In the genomic region with DNA sequence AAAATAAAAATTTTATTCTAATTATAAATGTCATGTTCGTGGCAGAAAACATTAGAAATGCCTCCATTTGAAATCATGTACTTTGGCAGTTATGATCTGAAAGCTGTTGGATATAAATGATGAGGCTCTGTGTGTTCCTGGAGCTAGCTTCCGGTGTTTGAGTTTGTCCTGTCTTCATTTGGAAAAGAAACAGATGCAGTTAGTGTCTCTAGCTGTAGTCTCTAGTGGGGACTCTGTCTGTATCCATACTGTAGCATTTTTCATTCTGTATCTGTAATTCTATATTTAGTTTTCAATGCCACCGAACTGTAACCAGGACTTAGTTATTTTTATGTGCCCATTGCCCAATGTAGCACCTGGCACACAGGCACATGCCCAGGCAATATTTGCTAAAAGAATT, we compare ENCODE assay signal across 25 cellular contexts.
"Had no signal": no experiment of that assay in that cellular context is flagged by ENCODE, and none has a peak within 500 bp of the region (broad histone marks: within the 10 kb centered on the region; RNA-seq: fewer than 3 reads in every experiment).

No MANE protein-coding gene starts in this region.

- H3K79me2 ChIP-seq: hepatocyte had no signal

- DNase-seq: cortex of kidney; dorsolateral prefrontal cortex; effector CD4-positive, alpha-beta T cell; foreskin fibroblast; gastrocnemius medialis; heart left ventricle; kidney; left lung; midbrain; naive thymus-derived CD4-positive, alpha-beta T cell; nephron progenitor cell; nucleus accumbens; sigmoid colon; spleen; stimulated activated CD4-positive, alpha-beta T cell treated with anti-CD3 and anti-CD28 coated beads, Interleukin-4, amount 100 ng/mL, for 4 hours; stimulated activated naive CD8-positive, alpha-beta T cell treated with anti-CD3 and anti-CD28 coated beads, Interleukin-15, Interleukin-2, amounts not matched to agents 100 U/mL and 50 U/mL, for 24 hours; substantia nigra; testis; tibial artery; upper lobe of left lung had no signal

- H3K27ac ChIP-seq: dorsolateral prefrontal cortex, gastrocnemius medialis, heart left ventricle, hepatocyte, left lung, prostate gland, right atrium auricular region, sigmoid colon, skin epidermis, spleen, testis, tibial artery, upper lobe of left lung had no signal

- H3K27me3 ChIP-seq: dorsolateral prefrontal cortex, gastrocnemius medialis, heart left ventricle, hepatocyte, left lung, right atrium auricular region, sigmoid colon, spleen, testis, tibial artery, upper lobe of left lung had no signal

- H3K9me3 ChIP-seq: gastrocnemius medialis, heart left ventricle, left lung, prostate gland, right atrium auricular region, sigmoid colon, spleen, testis, tibial artery, upper lobe of left lung had no signal

- ATAC-seq: gastrocnemius medialis; heart left ventricle; left lung; naive thymus-derived CD4-positive, alpha-beta T cell; stimulated activated memory B cell treated with anti-CD40 and anti-IgM and Interleukin-4, amounts not matched to agents 10 μg/mL and 1 μg/mL and 100 μg/mL, for 72 hours; stimulated activated naive CD8-positive, alpha-beta T cell treated with anti-CD3 and anti-CD28 coated beads, Interleukin-15, Interleukin-2, amounts not matched to agents 100 U/mL and 50 U/mL, for 24 hours had no signal

- H3K36me3 ChIP-seq: gastrocnemius medialis, heart left ventricle, left lung, prostate gland, right atrium auricular region, sigmoid colon, tibial artery, upper lobe of left lung had no signal

- H3K4me3 ChIP-seq: dorsolateral prefrontal cortex, gastrocnemius medialis, heart left ventricle, hepatocyte, left lung, prostate gland, right atrium auricular region, sigmoid colon, skin epidermis, spleen, testis, tibial artery, upper lobe of left lung had no signal

- H3K4me1 ChIP-seq: gastrocnemius medialis, left lung, prostate gland, right atrium auricular region, spleen, testis, upper lobe of left lung had no signal

- H3K4me2 ChIP-seq: hepatocyte had no signal

- H2AFZ ChIP-seq: hepatocyte had no signal
